In the genomic region with DNA sequence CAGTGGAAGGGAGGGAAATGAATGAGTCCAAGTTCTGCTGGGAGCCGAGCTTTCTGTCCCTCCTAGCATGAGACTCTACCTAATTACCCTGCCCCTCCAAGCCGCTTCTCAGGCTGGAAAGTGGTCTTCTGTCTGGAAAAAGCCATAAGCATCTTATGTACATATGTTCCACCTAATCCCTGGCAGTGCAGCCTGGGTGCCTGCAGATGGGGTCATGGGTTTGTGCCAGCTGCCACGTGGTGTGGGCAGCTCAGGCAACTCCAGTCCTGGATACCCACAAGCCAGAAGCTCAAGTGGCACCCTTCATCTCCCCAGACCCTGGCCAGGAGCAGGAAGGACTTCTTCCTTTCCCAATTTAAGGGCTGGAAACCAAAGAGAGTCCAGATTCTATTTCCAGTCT, we compare ENCODE assay signal across 16 cellular contexts.
DNase-seq lines count a peak whose midpoint lies in the region; ATAC-seq and TF ChIP-seq lines count a peak whose summit lies in the region.
"Had no signal": no experiment of that assay in that cellular context is flagged by ENCODE, and none has a peak within 500 bp of the region (broad histone marks: within the 10 kb centered on the region; RNA-seq: fewer than 3 reads in every experiment).

No MANE protein-coding gene starts in this region.

- no peaks in the 10 kb centered on the region for H3K9me2 ChIP-seq in SK-N-SH

- H3K27me3 ChIP-seq in SK-N-SH (ENCODE audit: insufficient read depth) (peaks cover 5% of the 10 kb centered on the region; the same call in 1 of the 2 replicates), WERI-Rb-1 (ENCODE audit: insufficient read depth, low read depth, severe bottlenecking) (no peaks in the 10 kb centered on the region), stomach (no peaks in the 10 kb centered on the region), tibial artery (peaks cover 0 to 8% of the 10 kb centered on the region in 2 donors)
- H3K27me3 ChIP-seq: heart right ventricle, neutrophil had no signal

- WGBS in SK-N-SH (ENCODE audit: low lambda C conversion rate): 14% methylated on average over 3 of the region's 3 CpGs
- 46 to 70% (median 47%) methylated on average over 3 of the region's 3 CpGs for WGBS in stomach, 5 donors

- DNase-seq in SK-N-SH (no peak), NCI-H2171 (lab: John Stamatoyannopoulos, UW) (peak; percentile 7), WERI-Rb-1 (peak; percentile 79), stomach (peak; percentile 43), NCI-H345 treated with DMSO at 0.1 percent for 48 hours (lab: John Stamatoyannopoulos, UW; ENCODE audit: unreplicated experiment) (no peak), COLO668 (lab: John Stamatoyannopoulos, UW; ENCODE audit: unreplicated experiment) (no peak), tibial artery (no peak)
- DNase-seq: activated gamma-delta T cell treated with Interleukin-2 at 50 U/mL for 16 hours; CD8-positive, alpha-beta T cell; heart right ventricle; NCI-H1105; stimulated activated CD4-positive, alpha-beta T cell treated with anti-CD3 and anti-CD28 coated beads, Interleukin-4, amount 100 ng/mL, for 4 hours; T-helper 1 cell had no signal

- H3K4me3 ChIP-seq in SK-N-SH (ENCODE audit: low read depth in 2 of 2, low read length in 1 of 2) (no peak overlapping the region), WERI-Rb-1 (ENCODE audit: low read depth, low read length) (no peak overlapping the region), stomach (no peak overlapping the region), tibial artery (no peak overlapping the region)
- H3K4me3 ChIP-seq: A549, heart right ventricle had no signal

- H3K4me2 ChIP-seq in SK-N-SH: no peak overlapping the region
- H3K4me2 ChIP-seq: A549 had no signal

- CTCF ChIA-PET in SK-N-SH (lab: Yijun Ruan, JAX): interaction anchor here (0.8 to 1.1 kb wide), 3 partner anchors 9 to 403 kb away, joined by 3 read pairs; no protein-coding TSS in a partner anchor

- H3K4me1 ChIP-seq in SK-N-SH (ENCODE audit: control insufficient read depth in 1 of 2, insufficient read depth in 2 of 2, low read depth in 1 of 2, low read length in 1 of 2): no peaks in the 10 kb centered on the region; a peak in 1 of 4 replicates
- no peaks in the 10 kb centered on the region for H3K4me1 ChIP-seq in stomach
- no peaks in the 10 kb centered on the region for H3K4me1 ChIP-seq in tibial artery

- ATAC-seq in SK-N-SH treated with all-trans-retinoic acid at 6 μM for 48 hours: no peak
- ATAC-seq: A549; CD8-positive, alpha-beta T cell had no signal

- H3K27ac ChIP-seq in SK-N-SH (ENCODE audit: low read depth in 2 of 2, low read length in 1 of 2) (no peak overlapping the region), WERI-Rb-1 (0 out of 2 replicates have a peak overlapping the region, but pooled peaks have one; percentile 5), stomach (no peak overlapping the region), tibial artery (no peak overlapping the region)
- H3K27ac ChIP-seq: A549 had no signal

- no peak for TF ChIP-seq POLR2A in stomach (IDR thresholded peaks at IDR 0.05)

- TF ChIP-seq RAD21 in SK-N-SH (IDR thresholded peaks at IDR 0.05; ENCODE audit: low read length): peak; percentile 6; the same call in 1 of the 2 replicates

- H3K36me3 ChIP-seq in SK-N-SH (replicated peaks in 1 of 2; ENCODE audit: control insufficient read depth in 1 of 2, insufficient read depth in 2 of 2, low read length in 1 of 2): no peaks in the 10 kb centered on the region
- H3K36me3 ChIP-seq in WERI-Rb-1: no peaks in the 10 kb centered on the region
- no peaks in the 10 kb centered on the region for H3K36me3 ChIP-seq in stomach
- H3K36me3 ChIP-seq in tibial artery: no peaks in the 10 kb centered on the region
- H3K36me3 ChIP-seq: heart right ventricle, neutrophil had no signal

- intact Hi-C loops in stomach (cut with DNase I; ENCODE audit: low total_unique reads) (no loop called here), tibial artery (cut with DNase I; ENCODE audit: low total_unique reads) (no loop called here)

- no peak overlapping the region for H2AFZ ChIP-seq in SK-N-SH (ENCODE audit: low read depth)

- H3K79me2 ChIP-seq in SK-N-SH (ENCODE audit: insufficient read depth): no peaks in the 10 kb centered on the region

- H3K9ac ChIP-seq in SK-N-SH: no peak overlapping the region

- H3K9me3 ChIP-seq in SK-N-SH: no peaks in the 10 kb centered on the region
- H3K9me3 ChIP-seq in WERI-Rb-1 (ENCODE audit: severe bottlenecking): peaks cover 11% of the 10 kb centered on the region
- peaks cover 0 to 9% (median 2%) of the 10 kb centered on the region in 4 donors for H3K9me3 ChIP-seq in stomach
- peaks cover 0 to 8% (median 7%) of the 10 kb centered on the region in 3 donors for H3K9me3 ChIP-seq in tibial artery
- H3K9me3 ChIP-seq: A549, neutrophil had no signal

- TF ChIP-seq EP300 in SK-N-SH (IDR thresholded peaks at IDR 0.05; ENCODE audit: borderline replicate concordance in 1 of 2, low read depth in 1 of 2, low read length in 1 of 2): no peak
- no peak for TF ChIP-seq EP300 in stomach (IDR thresholded peaks at IDR 0.05)

- H3F3A ChIP-seq in SK-N-SH (replicated peaks; ENCODE audit: insufficient read depth): no peaks in the 10 kb centered on the region

- no peak for TF ChIP-seq CTCF in SK-N-SH (IDR thresholded peaks at IDR 0.05)
- peak; percentile 43 for TF ChIP-seq CTCF in WERI-Rb-1 (IDR thresholded peaks at IDR 0.05; ENCODE audit: low read depth, low read length)
- TF ChIP-seq CTCF in stomach (IDR thresholded peaks at IDR 0.05): no peak
- TF ChIP-seq CTCF in tibial artery (IDR thresholded peaks at IDR 0.05): no peak

- POLR2A ChIA-PET in SK-N-SH (lab: Yijun Ruan, JAX): no interaction called here

- H4K20me1 ChIP-seq in SK-N-SH (ENCODE audit: insufficient read depth): no peaks in the 10 kb centered on the region

TF ChIP-seq in SK-N-SH, 30 proteins besides CTCF, POLR2A, EP300 and RAD21 (continues in another document):
- TF ChIP-seq GATA2 (CRISPR knock-in tag; IDR thresholded peaks at IDR 0.05) (no peak), NRF1 (IDR thresholded peaks at IDR 0.05; ENCODE audit: low read depth, low read length) (no peak), TAF1 (IDR thresholded peaks at IDR 0.05; ENCODE audit: borderline replicate concordance, low read depth, low read length) (no peak), ELF1 (IDR thresholded peaks at IDR 0.05) (no peak), TCF12 (IDR thresholded peaks at IDR 0.05) (no peak), POLR2AphosphoS5 (IDR thresholded peaks at IDR 0.05; ENCODE audit: low read depth, low read length) (no peak)
- TF ChIP-seq, protein P1, sequence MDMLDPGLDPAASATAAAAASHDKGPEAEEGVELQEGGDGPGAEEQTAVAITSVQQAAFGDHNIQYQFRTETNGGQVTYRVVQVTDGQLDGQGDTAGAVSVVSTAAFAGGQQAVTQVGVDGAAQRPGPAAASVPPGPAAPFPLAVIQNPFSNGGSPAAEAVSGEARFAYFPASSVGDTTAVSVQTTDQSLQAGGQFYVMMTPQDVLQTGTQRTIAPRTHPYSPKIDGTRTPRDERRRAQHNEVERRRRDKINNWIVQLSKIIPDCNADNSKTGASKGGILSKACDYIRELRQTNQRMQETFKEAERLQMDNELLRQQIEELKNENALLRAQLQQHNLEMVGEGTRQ (IDR thresholded peaks at IDR 0.05; ENCODE audit: borderline replicate concordance, low read depth, low read length): no peak

TF ChIP-seq in SK-N-SH treated with all-trans-retinoic acid at 6 μM for 48 hours, 23 proteins besides CTCF, POLR2A, EP300 and RAD21:
- TF ChIP-seq, protein P2, sequence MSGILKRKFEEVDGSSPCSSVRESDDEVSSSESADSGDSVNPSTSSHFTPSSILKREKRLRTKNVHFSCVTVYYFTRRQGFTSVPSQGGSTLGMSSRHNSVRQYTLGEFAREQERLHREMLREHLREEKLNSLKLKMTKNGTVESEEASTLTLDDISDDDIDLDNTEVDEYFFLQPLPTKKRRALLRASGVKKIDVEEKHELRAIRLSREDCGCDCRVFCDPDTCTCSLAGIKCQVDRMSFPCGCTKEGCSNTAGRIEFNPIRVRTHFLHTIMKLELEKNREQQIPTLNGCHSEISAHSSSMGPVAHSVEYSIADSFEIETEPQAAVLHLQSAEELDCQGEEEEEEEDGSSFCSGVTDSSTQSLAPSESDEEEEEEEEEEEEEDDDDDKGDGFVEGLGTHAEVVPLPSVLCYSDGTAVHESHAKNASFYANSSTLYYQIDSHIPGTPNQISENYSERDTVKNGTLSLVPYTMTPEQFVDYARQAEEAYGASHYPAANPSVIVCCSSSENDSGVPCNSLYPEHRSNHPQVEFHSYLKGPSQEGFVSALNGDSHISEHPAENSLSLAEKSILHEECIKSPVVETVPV (CRISPR knock-in tag; IDR thresholded peaks at IDR 0.05): no peak
- no peak for TF ChIP-seq ESRRG (CRISPR knock-in tag; IDR thresholded peaks at IDR 0.05)

Comparison
In these comparisons a context has a peak if more than half of its experiments do, and no peak if none do; other contexts are left out.
1. DNase-seq: peak in NCI-H2171 (single experiment), WERI-Rb-1 (single experiment) and stomach (single experiment); none in SK-N-SH (single experiment), NCI-H345 treated with DMSO at 0.1 percent for 48 hours (single experiment), COLO668 (single experiment) and tibial artery (0 of 2).